Comparison of ENCODE assay signal across 39 cellular contexts in genomic region chr2:237653791-237654558, GRCh38.
"Had no signal": no experiment of that assay in that cellular context is flagged by ENCODE, and none has a peak within 500 bp of the region (broad histone marks: within the 10 kb centered on the region; RNA-seq: fewer than 3 reads in every experiment).

No MANE protein-coding gene starts in this region.

- H3K27ac ChIP-seq: adrenal gland, RWPE1, VCaP had no signal

- H3K4me3 ChIP-seq: adrenal gland, MG63 had no signal

- H3K4me1 ChIP-seq: adrenal gland had no signal

- H3K36me3 ChIP-seq: adrenal gland had no signal

- ATAC-seq: activated naive CD4-positive, alpha-beta T cell treated with anti-CD3 and anti-CD28 coated beads, Interleukin-2, amount 50 U/mL, for 72 hours; activated T-cell treated with anti-CD3 and anti-CD28 coated beads, Interleukin-2, amount 50 U/mL, for 4 hours; PC-3; Right ventricle myocardium inferior had no signal

- DNase-seq: activated B cell treated with CpG ODN at 0.5 μM for 24 hours; activated CD4-positive, alpha-beta memory T cell treated with anti-CD3 and anti-CD28 coated beads for 36 hours; activated CD4-positive, alpha-beta T cell treated with anti-CD3 and anti-CD28 coated beads for 4 hours; activated CD4-positive, alpha-beta T cell treated with anti-CD3 and anti-CD28 coated beads, Interleukin-2, amount 50 U/mL, for 1 hour; activated CD4-positive, CD25-positive, alpha-beta regulatory T cell treated with anti-CD3 and anti-CD28 coated beads, Interleukin-2, amount 50 U/mL, for 72 hours; activated CD8-positive, alpha-beta memory T cell treated with anti-CD3 and anti-CD28 coated beads, Interleukin-2, amount 50 U/mL, for 4 hours; activated gamma-delta T cell treated with Interleukin-2 at 50 U/mL for 16 hours; activated naive CD4-positive, alpha-beta T cell treated with anti-CD3 and anti-CD28 coated beads for 36 hours; activated T-cell treated with anti-CD3 and anti-CD28 coated beads for 4 hours; activated T-cell treated with anti-CD3 and anti-CD28 coated beads, Interleukin-2, amount 50 U/mL, for 4 hours; caudate nucleus; cerebellar nuclear complex; Kasumi-1; MG63; MV-4-11; NCI-H1092 treated with DMSO at 0.1 percent for 48 hours; NCI-H1417; NCI-H146; NCI-H187; NCI-H2029 treated with DMSO at 0.1 percent for 48 hours; NCI-H2107; NCI-H2171; NCI-H510A; NCI-H526; NCI-H748 treated with DMSO at 0.1 percent for 48 hours; NK-92 treated with Interleukin-12 subunit alpha and Interleukin-12 subunit beta, amount 100 ng/mL, for 24 hours; PC-3; SIG-M5; SW 1271; T-helper 1 cell; T-helper 2 cell; T-helper 9 cell had no signal

- H3K27me3 ChIP-seq: adrenal gland, MG63 had no signal

- FAIRE-seq: bronchial epithelial cell, RCC 7860 had no signal

- H3K9me3 ChIP-seq: adrenal gland had no signal
